17 cellular contexts compared by ENCODE assay signal in genomic region chr1:3063379-3064295, GRCh38. TPM values are rescaled to one million over a fixed set of nuclear protein-coding genes. Genes with fewer than 3 reads are reported as not detected.
DNase-seq lines count a peak whose midpoint lies in the region; ATAC-seq and TF ChIP-seq lines count a peak whose summit lies in the region.
"Had no signal": no experiment of that assay in that cellular context is flagged by ENCODE, and none has a peak within 500 bp of the region (broad histone marks: within the 10 kb centered on the region; RNA-seq: fewer than 3 reads in every experiment).

No MANE protein-coding gene starts in this region.

- no peak for ATAC-seq in activated naive CD8-positive, alpha-beta T cell treated with anti-CD3 and anti-CD28 coated beads, Interleukin-2, amount 10 ng/mL, durations not matched to agents 7 days and 5 days (ENCODE audit: low read depth)
- no peak for ATAC-seq in right cardiac atrium
- ATAC-seq in aorta (ENCODE audit: low FRiP score): no peak
- no peak for ATAC-seq in GM19328 (IDR thresholded peaks at IDR 0.05; ENCODE audit: unreplicated experiment)
- ATAC-seq: A549; stimulated activated naive B cell treated with anti-CD40 and anti-IgM and Interleukin-4, amounts not matched to agents 10 μg/mL and 1 μg/mL and 100 μg/mL, for 72 hours had no signal

- WGBS in right cardiac atrium: 19% methylated on average over 91 of the region's 91 CpGs
- WGBS in aorta, 2 donors: 28 to 43% methylated on average over 89 to 91 of the region's 91 CpGs

- H2AFZ ChIP-seq in parathyroid adenoma: no peak overlapping the region

- TF ChIP-seq CTCF in parathyroid adenoma (IDR thresholded peaks at IDR 0.05): no peak

- H3K27ac Mint-ChIP-seq in activated naive CD8-positive, alpha-beta T cell treated with anti-CD3 and anti-CD28 coated beads, Interleukin-2, amount 10 ng/mL, durations not matched to agents 7 days and 5 days: no peak overlapping the region
- no peak overlapping the region for H3K27ac Mint-ChIP-seq in activated naive CD8-positive, alpha-beta T cell treated with anti-CD3 and anti-CD28 coated beads for 36 hours
- H3K27ac Mint-ChIP-seq: stimulated activated naive B cell treated with anti-CD40 and anti-IgM and Interleukin-4, amounts not matched to agents 10 μg/mL and 1 μg/mL and 100 μg/mL, for 72 hours; T-helper 1 cell treated with Interleukin-12 subunit alpha and Interleukin-12 subunit beta and Interleukin-4 antibody, amounts not matched to agents 30 μg/mL and 1 μg/mL, for 36 hours had no signal

- H3K9me3 ChIP-seq in right cardiac atrium (ENCODE audit: control insufficient read depth, low read length) (no peaks in the 10 kb centered on the region), parathyroid adenoma (ENCODE audit: control insufficient read depth, low read length) (no peaks in the 10 kb centered on the region), aorta (ENCODE audit: control insufficient read depth, low read length) (no peaks in the 10 kb centered on the region)
- H3K9me3 ChIP-seq: A549 had no signal

- H3K9ac ChIP-seq in parathyroid adenoma: no peak overlapping the region

- no peak overlapping the region for H3K4me3 Mint-ChIP-seq in activated naive CD8-positive, alpha-beta T cell treated with anti-CD3 and anti-CD28 coated beads, Interleukin-2, amount 10 ng/mL, durations not matched to agents 7 days and 5 days
- no peak overlapping the region for H3K4me3 Mint-ChIP-seq in activated naive CD8-positive, alpha-beta T cell treated with anti-CD3 and anti-CD28 coated beads for 36 hours
- H3K4me3 Mint-ChIP-seq: stimulated activated naive B cell treated with anti-CD40 and anti-IgM and Interleukin-4, amounts not matched to agents 10 μg/mL and 1 μg/mL and 100 μg/mL, for 72 hours; T-helper 1 cell treated with Interleukin-12 subunit alpha and Interleukin-12 subunit beta and Interleukin-4 antibody, amounts not matched to agents 30 μg/mL and 1 μg/mL, for 36 hours had no signal

- H3K4me3 ChIP-seq in right cardiac atrium (ENCODE audit: low read length): peak overlapping the region; percentile 3
- peak overlapping the region; percentile 46 for H3K4me3 ChIP-seq in parathyroid adenoma (ENCODE audit: low read depth, low read length)
- H3K4me3 ChIP-seq in aorta (ENCODE audit: low read length in 2 of 2): no peak overlapping the region
- H3K4me3 ChIP-seq: A549 had no signal

- H3K4me2 ChIP-seq in parathyroid adenoma (ENCODE audit: low read length): peak overlapping the region; percentile 77
- H3K4me2 ChIP-seq: A549 had no signal

- intact Hi-C loops in right cardiac atrium (cut with DNase I) (loop anchor here in 1 of 4 donors (10.0 kb wide), 1 partner anchor 351 kb away; no protein-coding TSS in a partner anchor), aorta (cut with DNase I) (loop anchor here in 1 of 2 donors (5.0 kb wide), 2 partner anchors 146 to 186 kb away; no protein-coding TSS in a partner anchor)

- POLR2A ChIA-PET in activated naive CD8-positive, alpha-beta T cell treated with anti-CD3 and anti-CD28 coated beads, Interleukin-2, amount 10 ng/mL, durations not matched to agents 7 days and 5 days (lab: Charles Lee): no interaction called here

- no peaks in the 10 kb centered on the region for H3K27me3 ChIP-seq in right cardiac atrium (ENCODE audit: control insufficient read depth, insufficient read depth)
- no peaks in the 10 kb centered on the region for H3K27me3 ChIP-seq in parathyroid adenoma (ENCODE audit: control insufficient read depth, insufficient read depth, low read length)
- no peaks in the 10 kb centered on the region for H3K27me3 ChIP-seq in aorta (ENCODE audit: control insufficient read depth in 1 of 2, insufficient read depth in 2 of 2, low read length in 1 of 2)

- H3K4me1 ChIP-seq in right cardiac atrium (ENCODE audit: control insufficient read depth, insufficient read depth, low read length) (no peaks in the 10 kb centered on the region), parathyroid adenoma (no peaks in the 10 kb centered on the region), aorta (ENCODE audit: control insufficient read depth in 1 of 2, insufficient read depth in 2 of 2, low read length in 2 of 2) (no peaks in the 10 kb centered on the region)
- H3K4me1 ChIP-seq: A549 had no signal

- no peak overlapping the region for H3K27ac ChIP-seq in right cardiac atrium (ENCODE audit: low read length)
- no peak overlapping the region for H3K27ac ChIP-seq in parathyroid adenoma
- H3K27ac ChIP-seq in aorta (ENCODE audit: low read depth in 1 of 2, low read length in 2 of 2): peak overlapping the region in 1 of 2 donors; percentile 2
- H3K27ac ChIP-seq: A549 had no signal

- no peaks in the 10 kb centered on the region for H3K9me3 Mint-ChIP-seq in activated naive CD8-positive, alpha-beta T cell treated with anti-CD3 and anti-CD28 coated beads, Interleukin-2, amount 10 ng/mL, durations not matched to agents 7 days and 5 days
- no peaks in the 10 kb centered on the region for H3K9me3 Mint-ChIP-seq in activated naive CD8-positive, alpha-beta T cell treated with anti-CD3 and anti-CD28 coated beads for 36 hours
- H3K9me3 Mint-ChIP-seq: stimulated activated naive B cell treated with anti-CD40 and anti-IgM and Interleukin-4, amounts not matched to agents 10 μg/mL and 1 μg/mL and 100 μg/mL, for 72 hours; T-helper 1 cell treated with Interleukin-12 subunit alpha and Interleukin-12 subunit beta and Interleukin-4 antibody, amounts not matched to agents 30 μg/mL and 1 μg/mL, for 36 hours had no signal

- H3K36me3 ChIP-seq in parathyroid adenoma (ENCODE audit: control insufficient read depth, insufficient read depth, low read length): no peaks in the 10 kb centered on the region
- H3K36me3 ChIP-seq in aorta (ENCODE audit: control insufficient read depth in 1 of 2, insufficient read depth in 2 of 2, low read length in 1 of 2): peaks cover 0 to 2% of the 10 kb centered on the region in 2 donors

- H3K27me3 Mint-ChIP-seq in activated naive CD8-positive, alpha-beta T cell treated with anti-CD3 and anti-CD28 coated beads, Interleukin-2, amount 10 ng/mL, durations not matched to agents 7 days and 5 days: peaks cover 12% of the 10 kb centered on the region
- H3K27me3 Mint-ChIP-seq in activated naive CD8-positive, alpha-beta T cell treated with anti-CD3 and anti-CD28 coated beads for 36 hours: peaks cover 26% of the 10 kb centered on the region

- H3K4me1 Mint-ChIP-seq in activated naive CD8-positive, alpha-beta T cell treated with anti-CD3 and anti-CD28 coated beads, Interleukin-2, amount 10 ng/mL, durations not matched to agents 7 days and 5 days: no peaks in the 10 kb centered on the region
- no peaks in the 10 kb centered on the region for H3K4me1 Mint-ChIP-seq in activated naive CD8-positive, alpha-beta T cell treated with anti-CD3 and anti-CD28 coated beads for 36 hours

- H3K79me2 ChIP-seq in parathyroid adenoma: no peaks in the 10 kb centered on the region

- no peaks in the 10 kb centered on the region for H3K36me3 Mint-ChIP-seq in activated naive CD8-positive, alpha-beta T cell treated with anti-CD3 and anti-CD28 coated beads, Interleukin-2, amount 10 ng/mL, durations not matched to agents 7 days and 5 days
- H3K36me3 Mint-ChIP-seq in activated naive CD8-positive, alpha-beta T cell treated with anti-CD3 and anti-CD28 coated beads for 36 hours: no peaks in the 10 kb centered on the region
- H3K36me3 Mint-ChIP-seq: stimulated activated naive B cell treated with anti-CD40 and anti-IgM and Interleukin-4, amounts not matched to agents 10 μg/mL and 1 μg/mL and 100 μg/mL, for 72 hours had no signal

- peak; percentile 21 for DNase-seq in activated naive CD8-positive, alpha-beta T cell treated with anti-CD3 and anti-CD28 coated beads, Interleukin-2, amount 10 ng/mL, durations not matched to agents 7 days and 5 days
- no peak for DNase-seq in activated naive CD8-positive, alpha-beta T cell treated with anti-CD3 and anti-CD28 coated beads for 36 hours
- peak in 2 of 3 donors; percentile 41 to 65 for DNase-seq in right cardiac atrium
- DNase-seq in aorta: peak; percentile 54 to 80
- DNase-seq in NCI-H128 (lab: John Stamatoyannopoulos, UW; ENCODE audit: unreplicated experiment): no peak
- no peak for DNase-seq in NCI-H748 (lab: John Stamatoyannopoulos, UW; ENCODE audit: unreplicated experiment)
- DNase-seq: GDM1; KG1; NCI-H1417; NCI-H446; stimulated activated naive B cell treated with anti-CD40 and anti-IgM and Interleukin-4, amounts not matched to agents 10 μg/mL and 1 μg/mL and 100 μg/mL, for 72 hours had no signal

RNA-seq across cellular contexts. Expression of gene PRDM16, which starts 5.4 kb away (rescaled TPM):
- not detected for total RNA-seq in activated naive CD8-positive, alpha-beta T cell treated with anti-CD3 and anti-CD28 coated beads, Interleukin-2, amount 10 ng/mL, durations not matched to agents 7 days and 5 days
- total RNA-seq in activated naive CD8-positive, alpha-beta T cell treated with anti-CD3 and anti-CD28 coated beads for 36 hours: under 1 TPM; 0.06 to 0.12 TPM
- total RNA-seq in right cardiac atrium: 1 to 10 TPM; 1.1 to 2.9 (median 1.8) TPM
- polyA plus RNA-seq in right cardiac atrium: 1.9 TPM
- total RNA-seq in aorta: 10 to 100 TPM; 61.9 to 80.7 TPM
- 10 to 100 TPM in 1 of 2 donors, 1 to 10 TPM in 1; 5.0 to 21.1 TPM for polyA plus RNA-seq in aorta
- total RNA-seq: dermis microvascular lymphatic vessel endothelial cell had no signal

RNA-seq across cellular contexts. Expression of gene ACTRT2, which starts 42.4 kb away (rescaled TPM):
- total RNA-seq in activated naive CD8-positive, alpha-beta T cell treated with anti-CD3 and anti-CD28 coated beads, Interleukin-2, amount 10 ng/mL, durations not matched to agents 7 days and 5 days: not detected
- not detected for total RNA-seq in activated naive CD8-positive, alpha-beta T cell treated with anti-CD3 and anti-CD28 coated beads for 36 hours
- total RNA-seq in right cardiac atrium: not detected
- not detected for polyA plus RNA-seq in right cardiac atrium
- not detected for total RNA-seq in aorta
- polyA plus RNA-seq in aorta: not detected
- total RNA-seq: dermis microvascular lymphatic vessel endothelial cell, renal cortical epithelial cell had no signal
- polyA plus RNA-seq: A549 had no signal

Comparison
In these comparisons a context has a peak if more than half of its experiments do, and no peak if none do; other contexts are left out.
1. DNase-seq: peak in activated naive CD8-positive, alpha-beta T cell treated with anti-CD3 and anti-CD28 coated beads, Interleukin-2, amount 10 ng/mL, durations not matched to agents 7 days and 5 days (single experiment), right cardiac atrium (2 of 3) and aorta (2 of 2); none in activated naive CD8-positive, alpha-beta T cell treated with anti-CD3 and anti-CD28 coated beads for 36 hours (single experiment), NCI-H128 (single experiment) and NCI-H748 (single experiment).
2. H3K4me3 ChIP-seq: peak in right cardiac atrium (single experiment) and parathyroid adenoma (single experiment); none in aorta (0 of 2).
3. RNA of gene PRDM16, which starts 5.4 kb away (total RNA-seq): 61.9 to 80.7 TPM in aorta; 1.1 to 2.9 TPM in right cardiac atrium, 0.06 to 0.12 TPM in activated naive CD8-positive, alpha-beta T cell treated with anti-CD3 and anti-CD28 coated beads for 36 hours and not detected in activated naive CD8-positive, alpha-beta T cell treated with anti-CD3 and anti-CD28 coated beads, Interleukin-2, amount 10 ng/mL, durations not matched to agents 7 days and 5 days; every median in the first group is over 10 times any median in the second.